15 cellular contexts compared by ENCODE assay signal in the genomic region with DNA sequence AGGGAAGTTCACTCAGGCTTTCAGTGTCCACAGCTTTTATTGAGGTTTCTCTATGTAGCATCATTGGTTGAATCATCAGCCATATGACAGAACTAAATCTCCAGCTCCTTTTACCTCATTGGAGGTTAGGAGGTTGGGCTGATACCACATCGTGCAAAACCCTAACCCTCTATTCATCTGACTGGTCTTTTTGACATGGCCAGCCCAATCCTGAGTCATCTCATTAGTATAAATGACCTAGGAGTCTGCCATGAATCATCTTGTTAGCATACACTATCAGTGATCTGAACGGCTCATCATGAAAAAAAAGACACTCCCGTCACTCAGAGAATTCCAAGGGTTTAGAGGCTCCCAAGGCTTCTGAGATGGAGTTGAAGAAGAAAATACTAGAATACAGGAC.
"Had no signal": no experiment of that assay in that cellular context is flagged by ENCODE, and none has a peak within 500 bp of the region (broad histone marks: within the 10 kb centered on the region; RNA-seq: fewer than 3 reads in every experiment).

No MANE protein-coding gene starts in this region.

- H3K4me3 Mint-ChIP-seq: activated CD8-positive, alpha-beta memory T cell treated with anti-CD3 and anti-CD28 coated beads, Interleukin-2, amount 10 ng/mL, durations not matched to agents 7 days and 5 days; activated naive CD4-positive, alpha-beta T cell treated with anti-CD3 and anti-CD28 coated beads, Interleukin-2, amount 50 U/mL, for 24 hours; activated T-cell treated with anti-CD3 and anti-CD28 coated beads, Interleukin-2, amount 50 U/mL, for 24 hours; nephron had no signal

- H3K27ac ChIP-seq: esophagus muscularis mucosa, psoas muscle, transverse colon had no signal

- H3K4me1 ChIP-seq: esophagus muscularis mucosa, psoas muscle, transverse colon had no signal

- H3K27me3 ChIP-seq: esophagus muscularis mucosa, transverse colon had no signal

- H3K27ac Mint-ChIP-seq: activated CD8-positive, alpha-beta memory T cell treated with anti-CD3 and anti-CD28 coated beads, Interleukin-2, amount 10 ng/mL, durations not matched to agents 7 days and 5 days; activated naive CD4-positive, alpha-beta T cell treated with anti-CD3 and anti-CD28 coated beads, Interleukin-2, amount 50 U/mL, for 24 hours; activated T-cell treated with anti-CD3 and anti-CD28 coated beads, Interleukin-2, amount 50 U/mL, for 24 hours; nephron had no signal

- ATAC-seq: activated CD8-positive, alpha-beta memory T cell treated with anti-CD3 and anti-CD28 coated beads, Interleukin-2, amount 10 ng/mL, durations not matched to agents 7 days and 5 days; psoas muscle; sciatic nerve had no signal

- H3K27me3 Mint-ChIP-seq: activated CD8-positive, alpha-beta memory T cell treated with anti-CD3 and anti-CD28 coated beads, Interleukin-2, amount 10 ng/mL, durations not matched to agents 7 days and 5 days; activated naive CD4-positive, alpha-beta T cell treated with anti-CD3 and anti-CD28 coated beads, Interleukin-2, amount 50 U/mL, for 24 hours; activated T-cell treated with anti-CD3 and anti-CD28 coated beads, Interleukin-2, amount 50 U/mL, for 24 hours had no signal

- DNase-seq: activated CD4-positive, alpha-beta T cell treated with anti-CD3 and anti-CD28 coated beads for 1 hour; activated CD4-positive, alpha-beta T cell treated with anti-CD3 and anti-CD28 coated beads, Interleukin-2, amount 50 U/mL, for 48 hours; activated CD8-positive, alpha-beta memory T cell treated with anti-CD3 and anti-CD28 coated beads, Interleukin-2, amount 10 ng/mL, durations not matched to agents 7 days and 5 days; activated effector memory CD4-positive, alpha-beta T cell treated with Interleukin-2 at 50 U/mL for 16 hours; activated T-cell treated with anti-CD3 and anti-CD28 coated beads, Interleukin-2, amount 50 U/mL, for 24 hours; glutamatergic neuron; psoas muscle; stimulated activated CD4-positive, alpha-beta T cell treated with anti-CD3 and anti-CD28 coated beads, Interleukin-2, amount 100 ng/mL, for 24 hours; stimulated activated naive CD4-positive, alpha-beta T cell; substantia nigra; transverse colon had no signal

- H3K36me3 Mint-ChIP-seq: activated CD8-positive, alpha-beta memory T cell treated with anti-CD3 and anti-CD28 coated beads, Interleukin-2, amount 10 ng/mL, durations not matched to agents 7 days and 5 days; activated naive CD4-positive, alpha-beta T cell treated with anti-CD3 and anti-CD28 coated beads, Interleukin-2, amount 50 U/mL, for 24 hours had no signal

- H3K36me3 ChIP-seq: esophagus muscularis mucosa, transverse colon had no signal

- H3K4me3 ChIP-seq: esophagus muscularis mucosa, psoas muscle, transverse colon had no signal

- H3K9me3 ChIP-seq: esophagus muscularis mucosa, psoas muscle, transverse colon had no signal

- H3K4me1 Mint-ChIP-seq: activated CD8-positive, alpha-beta memory T cell treated with anti-CD3 and anti-CD28 coated beads, Interleukin-2, amount 10 ng/mL, durations not matched to agents 7 days and 5 days; activated naive CD4-positive, alpha-beta T cell treated with anti-CD3 and anti-CD28 coated beads, Interleukin-2, amount 50 U/mL, for 24 hours; nephron had no signal

- H3K9me3 Mint-ChIP-seq: activated T-cell treated with anti-CD3 and anti-CD28 coated beads, Interleukin-2, amount 50 U/mL, for 24 hours; nephron had no signal
